In genomic region chr1:51733793-51734522, GRCh38 we compare ENCODE assay signal across 1 cellular context.
TF ChIP-seq lines count a peak whose summit lies in the region.

No MANE protein-coding gene starts in this region.

TF ChIP-seq in SK-N-SH, 30 proteins besides CTCF, POLR2A, EP300 and RAD21 (continued from another document):
- TF ChIP-seq USF1 (IDR thresholded peaks at IDR 0.05; ENCODE audit: borderline replicate concordance, low read depth) (no peak), SMC3 (IDR thresholded peaks at IDR 0.05; ENCODE audit: low read depth, low read length) (no peak), IRF3 (IDR thresholded peaks at IDR 0.05; ENCODE audit: low read depth, low read length) (no peak)
